In genomic region chr2:196809260-196809659, GRCh38 we compare ENCODE assay signal across 1 cellular context.
TF ChIP-seq lines count a peak whose summit lies in the region.

Gene C2orf66 (minus strand): TSS chr2:196809355. CDS start chr2:196809336, 19 bp downstream.

TF ChIP-seq in K562, 482 proteins besides CTCF, POLR2A, EP300 and RAD21 (continued from another document):
- peak; percentile 88 for TF ChIP-seq TEAD4 (IDR thresholded peaks at IDR 0.05; ENCODE audit: low read length)
- no peak for TF ChIP-seq TEAD4 (CRISPR knock-in tag; IDR thresholded peaks at IDR 0.05; ENCODE audit: borderline replicate concordance)
- TF ChIP-seq RCOR1 (IDR thresholded peaks at IDR 0.05; ENCODE audit: borderline replicate concordance in 1 of 2, low read depth in 2 of 2, low read length in 2 of 2) = peak in 1 of 2 experiments; percentile 44; a peak in 1 of 4 replicates
- TF ChIP-seq MTA2 (IDR thresholded peaks at IDR 0.05; ENCODE audit: low read depth) = peak; percentile 65
- no peak for TF ChIP-seq NBN (IDR thresholded peaks at IDR 0.05; ENCODE audit: low read depth)
- TF ChIP-seq KLF16 (IDR thresholded peaks at IDR 0.05) = peak; percentile 64; the same call in 1 of the 2 replicates
- peak in 1 of 2 experiments; percentile 55; a peak in 1 of 4 replicates for TF ChIP-seq HDAC1 (IDR thresholded peaks at IDR 0.05)
- TF ChIP-seq USF2 (CRISPR knock-in tag; IDR thresholded peaks at IDR 0.05) = no peak
- no peak for TF ChIP-seq NFE2L1 (tag; IDR thresholded peaks at IDR 0.05; ENCODE audit: borderline replicate concordance, low read depth)
- peak; percentile 59 for TF ChIP-seq NFIC (IDR thresholded peaks at IDR 0.05)
- TF ChIP-seq MAFG (tag; conservative IDR thresholded peaks at IDR 0.05) = no peak
- no peak for TF ChIP-seq FOXK1 (CRISPR knock-in tag; IDR thresholded peaks at IDR 0.05; ENCODE audit: borderline replicate concordance)
- TF ChIP-seq TAL1 (IDR thresholded peaks at IDR 0.05) = peak; percentile 82
- peak; percentile 38; the same call in 1 of the 2 replicates for TF ChIP-seq STAT5A (IDR thresholded peaks at IDR 0.05; ENCODE audit: borderline replicate concordance, low read length)
- no peak for TF ChIP-seq ZSCAN32 (CRISPR knock-in tag; IDR thresholded peaks at IDR 0.05)
- TF ChIP-seq KDM1A (IDR thresholded peaks at IDR 0.05) = peak; percentile 61 to 78; a peak in 3 of 4 replicates
